In genomic region chr7:17732083-17732482, GRCh38 we compare ENCODE assay signal across 1 cellular context.
TF ChIP-seq lines count a peak whose summit lies in the region.

No MANE protein-coding gene starts in this region.

TF ChIP-seq in GM23338, 12 proteins besides CTCF, POLR2A, EP300 and RAD21 (continued from another document):
- TF ChIP-seq ETS1 (IDR thresholded peaks at IDR 0.05) = no peak
- TF ChIP-seq JUNB (IDR thresholded peaks at IDR 0.05; ENCODE audit: unreplicated experiment) = no peak
- no peak for TF ChIP-seq EZH2phosphoT487 (IDR thresholded peaks at IDR 0.05; ENCODE audit: unreplicated experiment)
- TF ChIP-seq CREB1 (CRISPR knock-in tag; IDR thresholded peaks at IDR 0.05; ENCODE audit: low read depth) = no peak
- TF ChIP-seq POLR2AphosphoS5 (IDR thresholded peaks at IDR 0.05; ENCODE audit: low read depth) = no peak
- TF ChIP-seq STAT1 (IDR thresholded peaks at IDR 0.05; ENCODE audit: unreplicated experiment) = no peak
- no peak for TF ChIP-seq REST (IDR thresholded peaks at IDR 0.05; ENCODE audit: unreplicated experiment)
